1 cellular context compared by ENCODE assay signal in genomic region chr7:149462101-149462520, GRCh38.
TF ChIP-seq lines count a peak whose summit lies in the region.

No MANE protein-coding gene starts in this region.

TF ChIP-seq in HCT116, 20 proteins besides CTCF, POLR2A, EP300 and RAD21:
- TF ChIP-seq ZBTB33 (IDR thresholded peaks at IDR 0.05; ENCODE audit: extremely low read depth, insufficient replicate concordance, low read length) (no peak), SP1 (IDR thresholded peaks at IDR 0.05; ENCODE audit: low read depth) (no peak), EGR1 (IDR thresholded peaks at IDR 0.05; ENCODE audit: low read depth) (no peak), ATF3 (IDR thresholded peaks at IDR 0.05) (no peak), CBX3 (IDR thresholded peaks at IDR 0.05; ENCODE audit: low read depth) (no peak)
